In the genomic region with DNA sequence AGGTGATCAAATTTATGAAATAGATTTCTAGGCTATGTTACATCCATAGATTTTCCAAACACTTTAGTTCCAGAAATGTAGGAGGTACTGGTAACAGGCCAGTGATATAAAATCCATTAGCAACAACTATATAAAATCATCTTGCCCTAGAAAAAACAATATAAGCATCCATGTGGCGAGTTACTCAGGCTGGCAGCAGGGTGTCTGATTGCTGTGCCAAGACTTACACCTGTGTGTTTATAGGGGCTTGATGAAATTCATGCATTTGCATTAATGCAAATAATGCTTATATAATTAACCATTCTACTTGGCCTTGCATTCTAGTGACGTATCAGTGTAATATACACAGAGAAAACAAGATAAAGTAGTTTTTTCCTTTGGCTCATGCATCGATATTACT, we compare ENCODE assay signal across 19 cellular contexts.
A peak's percentile ranks its signal among the peaks of the same experiment; 100 is the strongest.
DNase-seq lines count a peak whose midpoint lies in the region; ATAC-seq and TF ChIP-seq lines count a peak whose summit lies in the region.
"Had no signal": no experiment of that assay in that cellular context is flagged by ENCODE, and none has a peak within 500 bp of the region (broad histone marks: within the 10 kb centered on the region; RNA-seq: fewer than 3 reads in every experiment).

No MANE protein-coding gene starts in this region.

- H3K4me1 ChIP-seq in PC-9 (replicated peaks; ENCODE audit: insufficient read depth) (peaks cover 45% of the 10 kb centered on the region), psoas muscle (peaks cover 26% of the 10 kb centered on the region)
- H3K4me1 ChIP-seq: BLaER1 had no signal

- no peak overlapping the region for H3K4me2 ChIP-seq in PC-9
- H3K4me2 ChIP-seq: BLaER1, GM23338 had no signal

- no peak for ATAC-seq in psoas muscle
- ATAC-seq: CD8-positive, alpha-beta T cell; GM23338; HCT116 had no signal

- WGBS in psoas muscle, 3 donors = 88 to 95% (median 90%) methylated on average over 3 of the region's 3 CpGs

- intact Hi-C loops in PC-9 (cut with micrococcal nuclease; ENCODE audit: unreplicated experiment) (loop anchor here (2.0 to 10.0 kb wide), 4 partner anchors 153 to 743 kb away; partner anchors contain the start of gene PLCL2), psoas muscle (cut with DNase I) (no loop called here)

- DNase-seq in NCI-H526 (lab: John Stamatoyannopoulos, UW) (peak; percentile 17 to 34), NCI-H526 treated with DMSO at 0.1 percent for 48 hours (lab: John Stamatoyannopoulos, UW) (no peak), PC-9 (no peak), psoas muscle (no peak), amygdala (lab: John Stamatoyannopoulos, UW) (no peak), COLO829 (ENCODE audit: low spot score) (no peak), NCI-H2107 (lab: John Stamatoyannopoulos, UW) (no peak)
- DNase-seq: CD4-positive, CD25-positive, alpha-beta regulatory T cell; CD8-positive, alpha-beta T cell; DMS 273 treated with DMSO at 0.1 percent for 48 hours; DMS79; EL; GF-D8; H9 had no signal

- H4K20me1 ChIP-seq in PC-9 (ENCODE audit: insufficient read depth) = no peaks in the 10 kb centered on the region
- H4K20me1 ChIP-seq: BLaER1 had no signal

- H3K9me2 ChIP-seq in PC-9 (ENCODE audit: insufficient read depth) = no peaks in the 10 kb centered on the region

- no peak for TF ChIP-seq CTCF in PC-9 (conservative IDR thresholded peaks at IDR 0.05)
- no peak for TF ChIP-seq CTCF in psoas muscle (IDR thresholded peaks at IDR 0.05)

- peaks cover 15% of the 10 kb centered on the region; the same call in 1 of the 2 replicates for H3K9me3 ChIP-seq in PC-9 (ENCODE audit: insufficient read depth, low read depth)
- no peaks in the 10 kb centered on the region for H3K9me3 ChIP-seq in psoas muscle
- H3K9me3 ChIP-seq: BLaER1 had no signal

- H3K36me3 ChIP-seq in PC-9 (ENCODE audit: low read depth) (peaks cover 7% of the 10 kb centered on the region; the same call in 1 of the 2 replicates), psoas muscle (ENCODE audit: insufficient read depth in 1 of 2, low read depth in 1 of 2) (peaks cover 0 to 8% of the 10 kb centered on the region in 2 donors)

- BruUV-seq in PC-9 (replicated peaks; lab: Mats Ljungman, UMichigan) = no TSS peak

- H3K27me3 ChIP-seq in PC-9 (ENCODE audit: insufficient read depth, low read depth) = no peaks in the 10 kb centered on the region
- no peaks in the 10 kb centered on the region for H3K27me3 ChIP-seq in psoas muscle (ENCODE audit: insufficient read depth in 3 of 3, low read length in 2 of 3)
- H3K27me3 ChIP-seq: BLaER1 had no signal

- peak overlapping the region; percentile 90 for H3K27ac ChIP-seq in PC-9
- H3K27ac ChIP-seq in psoas muscle = peak overlapping the region; percentile 81
- H3K27ac ChIP-seq: 22Rv1, BLaER1, C4-2B had no signal

- H3K79me2 ChIP-seq in PC-9 (ENCODE audit: low read depth) = no peaks in the 10 kb centered on the region

- peaks cover 27% of the 10 kb centered on the region for H3F3A ChIP-seq in PC-9 (ENCODE audit: insufficient read depth, low read depth)

- POLR2A ChIA-PET in PC-9 (lab: Charles Lee; ENCODE audit: unreplicated experiment) = no interaction called here

- H3K4me3 ChIP-seq in PC-9 = no peak overlapping the region
- H3K4me3 ChIP-seq in psoas muscle = no peak overlapping the region
- H3K4me3 ChIP-seq: BLaER1, GM23338 had no signal

- CTCF ChIA-PET in PC-9 (lab: Charles Lee) = no interaction called here

- H2AFZ ChIP-seq in PC-9 = no peak overlapping the region
- H2AFZ ChIP-seq: GM23338 had no signal

Comparison
In these comparisons a context has a peak if more than half of its experiments do, and no peak if none do; other contexts are left out.
1. DNase-seq: peak in NCI-H526 (2 of 2); none in NCI-H526 treated with DMSO at 0.1 percent for 48 hours (single experiment), PC-9 (0 of 2), psoas muscle (0 of 2), amygdala (0 of 56), COLO829 (single experiment) and NCI-H2107 (single experiment).